ENCODE assay signal across 8 cellular contexts in the genomic region with DNA sequence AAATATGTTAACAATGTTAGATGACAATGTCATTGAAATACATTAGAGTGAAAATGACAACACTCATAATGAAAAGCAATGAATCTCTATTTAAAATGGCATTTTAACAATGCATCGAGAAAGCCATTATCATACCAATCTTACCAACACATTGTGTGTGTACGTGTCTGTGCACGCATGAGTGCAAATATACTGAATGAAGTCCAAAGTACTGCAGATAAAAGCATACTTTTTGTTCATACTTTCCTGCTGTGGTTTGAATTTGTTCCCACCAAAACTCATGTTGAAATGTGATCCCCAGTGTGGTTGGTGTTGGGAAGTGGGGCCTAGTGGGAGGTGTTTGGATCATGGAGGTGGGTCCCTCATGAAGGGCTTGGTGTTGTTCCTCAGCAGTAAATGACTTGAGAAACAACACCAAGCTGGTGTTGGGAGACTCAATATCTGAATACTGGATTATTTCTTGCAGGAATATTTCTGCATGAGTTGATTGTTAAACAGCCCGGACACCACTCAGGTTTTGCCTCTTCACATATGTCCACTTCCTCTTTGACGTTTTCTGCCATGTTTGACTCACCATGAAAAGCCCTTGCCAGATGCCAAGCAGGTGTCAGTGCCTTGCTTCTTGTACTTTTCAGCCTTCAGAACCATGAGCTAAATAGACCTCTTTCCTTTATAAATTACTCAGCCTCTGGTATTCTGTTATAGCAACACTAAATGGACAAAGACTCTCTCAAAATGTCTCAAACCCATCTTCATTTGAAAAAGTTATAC. TPM values are rescaled to one million over a fixed set of nuclear protein-coding genes. Genes with fewer than 3 reads are reported as not detected.
DNase-seq lines count a peak whose midpoint lies in the region; ATAC-seq, FAIRE-seq and TF ChIP-seq lines count a peak whose summit lies in the region.

No MANE protein-coding gene starts in this region.

- no peaks in the 10 kb centered on the region for H3K9me3 ChIP-seq in astrocyte (ENCODE audit: insufficient read depth, low read depth, low read length)
- no peaks in the 10 kb centered on the region for H3K9me3 ChIP-seq in suprapubic skin

- H3K4me2 ChIP-seq in astrocyte (ENCODE audit: low read length), result peak overlapping the region; percentile 51

- H3K27me3 Mint-ChIP-seq in astrocyte (ENCODE audit: low read depth, unreplicated experiment), result no peaks in the 10 kb centered on the region
- peaks cover 3% of the 10 kb centered on the region for H3K27me3 Mint-ChIP-seq in activated naive CD8-positive, alpha-beta T cell treated with anti-CD3 and anti-CD28 coated beads, Interleukin-2, amount 50 U/mL, for 24 hours

- H3K9ac ChIP-seq in astrocyte (ENCODE audit: low read length), result no peak overlapping the region

- H3K27me3 ChIP-seq in astrocyte (ENCODE audit: insufficient read depth, low read length), result no peaks in the 10 kb centered on the region
- no peaks in the 10 kb centered on the region for H3K27me3 ChIP-seq in suprapubic skin

- 60% methylated on average over 5 of the region's 5 CpGs for WGBS in suprapubic skin

- no peaks in the 10 kb centered on the region for H4K20me1 ChIP-seq in astrocyte (ENCODE audit: insufficient read depth, low read length)

- TF ChIP-seq POLR2A in suprapubic skin (IDR thresholded peaks at IDR 0.05), result no peak

- H3K4me1 ChIP-seq in astrocyte (ENCODE audit: insufficient read depth, low read length), result peaks cover 29% of the 10 kb centered on the region
- peaks cover 21% of the 10 kb centered on the region for H3K4me1 ChIP-seq in suprapubic skin

- H3K4me3 ChIP-seq in astrocyte (ENCODE audit: insufficient read depth, low read depth, low read length), result no peak overlapping the region
- H3K4me3 ChIP-seq in suprapubic skin, result no peak overlapping the region

- no peaks in the 10 kb centered on the region for H3K36me3 ChIP-seq in astrocyte (ENCODE audit: insufficient read depth, low read length)
- H3K36me3 ChIP-seq in suprapubic skin, result no peaks in the 10 kb centered on the region

- no peaks in the 10 kb centered on the region for H3K36me3 Mint-ChIP-seq in astrocyte (ENCODE audit: low read depth, unreplicated experiment)
- no peaks in the 10 kb centered on the region for H3K36me3 Mint-ChIP-seq in activated naive CD8-positive, alpha-beta T cell treated with anti-CD3 and anti-CD28 coated beads, Interleukin-2, amount 50 U/mL, for 24 hours (ENCODE audit: low read depth)

- H3K27ac ChIP-seq in astrocyte (ENCODE audit: low read depth, low read length) (peak overlapping the region; percentile 82), suprapubic skin (peak overlapping the region; percentile 36)

- peak; percentile 26 for ATAC-seq in HG03565 (IDR thresholded peaks at IDR 0.05; ENCODE audit: unreplicated experiment)
- no peak for ATAC-seq in activated naive CD8-positive, alpha-beta T cell treated with anti-CD3 and anti-CD28 coated beads, Interleukin-2, amount 50 U/mL, for 24 hours

- peak; percentile 99 for FAIRE-seq in astrocyte (lab: Jason Lieb, UNC)

- H3K4me3 Mint-ChIP-seq in astrocyte (ENCODE audit: unreplicated experiment), result no peak overlapping the region
- H3K4me3 Mint-ChIP-seq in activated naive CD8-positive, alpha-beta T cell treated with anti-CD3 and anti-CD28 coated beads, Interleukin-2, amount 50 U/mL, for 24 hours, result no peak overlapping the region

- H3K9me3 Mint-ChIP-seq in astrocyte (ENCODE audit: unreplicated experiment), result no peaks in the 10 kb centered on the region
- H3K9me3 Mint-ChIP-seq in activated naive CD8-positive, alpha-beta T cell treated with anti-CD3 and anti-CD28 coated beads, Interleukin-2, amount 50 U/mL, for 24 hours, result peaks cover 4% of the 10 kb centered on the region

- no peak for TF ChIP-seq CTCF in astrocyte (IDR thresholded peaks at IDR 0.05; ENCODE audit: insufficient read depth, low read depth, low read length)
- no peak for TF ChIP-seq CTCF in suprapubic skin (IDR thresholded peaks at IDR 0.05)

- peak overlapping the region; percentile 27 for H2AFZ ChIP-seq in astrocyte (ENCODE audit: low read depth, low read length)

- H3K27ac Mint-ChIP-seq in astrocyte (ENCODE audit: unreplicated experiment), result no peak overlapping the region
- no peak overlapping the region for H3K27ac Mint-ChIP-seq in activated naive CD8-positive, alpha-beta T cell treated with anti-CD3 and anti-CD28 coated beads, Interleukin-2, amount 50 U/mL, for 24 hours

- no peak for TF ChIP-seq EP300 in suprapubic skin (IDR thresholded peaks at IDR 0.05)

- peaks cover 31% of the 10 kb centered on the region for H3K4me1 Mint-ChIP-seq in astrocyte (ENCODE audit: low read depth, unreplicated experiment)
- peaks cover 23% of the 10 kb centered on the region for H3K4me1 Mint-ChIP-seq in activated naive CD8-positive, alpha-beta T cell treated with anti-CD3 and anti-CD28 coated beads, Interleukin-2, amount 50 U/mL, for 24 hours

- H3K79me2 ChIP-seq in astrocyte (ENCODE audit: insufficient read depth, low read length), result no peaks in the 10 kb centered on the region

- DNase-seq in NCI-H1436 (lab: John Stamatoyannopoulos, UW) (peak; percentile 15), NCI-H1436 treated with DMSO at 0.1 percent for 48 hours (lab: John Stamatoyannopoulos, UW) (no peak), astrocyte (ENCODE audit: low read depth) (peak; percentile 99), suprapubic skin (ENCODE audit: low spot score in 2 of 2) (no peak), DMS 273 (lab: John Stamatoyannopoulos, UW; ENCODE audit: unreplicated experiment) (no peak), AML-193 (lab: John Stamatoyannopoulos, UW) (no peak)
- no peak for DNase-seq in activated naive CD8-positive, alpha-beta T cell treated with anti-CD3 and anti-CD28 coated beads, Interleukin-2, amount 50 U/mL, for 24 hours

RNA-seq across cellular contexts. Expression of a gene that starts 24.5 kb away (rescaled TPM):
- total RNA-seq in astrocyte (0.19 and 2.0 TPM in 2 replicates), suprapubic skin (10 to 100 TPM in 3 of 4 donors, 1 to 10 TPM in 1; 8.6 to 13.0 (median 11.5) TPM)

Comparison
In these comparisons a context has a peak if more than half of its experiments do, and no peak if none do; other contexts are left out.
1. DNase-seq: peak in NCI-H1436 (single experiment) and astrocyte (single experiment); none in NCI-H1436 treated with DMSO at 0.1 percent for 48 hours (single experiment), suprapubic skin (0 of 2), activated naive CD8-positive, alpha-beta T cell treated with anti-CD3 and anti-CD28 coated beads, Interleukin-2, amount 50 U/mL, for 24 hours (single experiment), DMS 273 (single experiment) and AML-193 (0 of 2).